Comparison of ENCODE assay signal across 8 cellular contexts in the genomic region with DNA sequence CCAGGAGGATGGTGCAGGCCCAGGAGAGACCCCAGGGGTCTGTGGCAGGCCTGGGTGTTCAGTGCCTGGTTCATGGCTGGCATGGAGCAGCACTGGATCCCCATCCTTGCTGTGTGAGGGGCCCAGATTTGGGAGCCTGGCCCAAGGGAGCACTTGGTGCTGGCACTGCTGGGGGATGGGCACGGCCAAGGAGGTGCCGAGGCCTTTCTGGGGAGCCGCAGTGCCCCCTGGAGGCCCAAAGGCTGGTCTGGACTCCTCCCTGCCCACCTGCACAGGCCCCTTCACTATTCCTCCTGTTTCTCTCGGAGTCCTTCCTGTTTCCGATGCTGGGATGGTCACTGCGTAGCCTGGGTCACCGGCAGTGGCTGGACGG. TPM values are rescaled to one million over a fixed set of nuclear protein-coding genes. Genes with fewer than 3 reads are reported as not detected.
A peak's percentile ranks its signal among the peaks of the same experiment; 100 is the strongest.
DNase-seq lines count a peak whose midpoint lies in the region; TF ChIP-seq lines count a peak whose summit lies in the region.

No MANE protein-coding gene starts in this region.

- H3K27me3 ChIP-seq in breast epithelium (no peaks in the 10 kb centered on the region), ectodermal cell (ENCODE audit: control insufficient read depth, insufficient read depth, low read length, poor library complexity, severe bottlenecking) (peaks cover 39% of the 10 kb centered on the region)

- POLR2A ChIA-PET in MCF 10A (lab: Yijun Ruan, JAX), result interaction anchor here (0.7 to 1.0 kb wide), 2 partner anchors 11 to 399 kb away, joined by 4 to 5 read pairs; no protein-coding TSS in a partner anchor

- H3K9me3 Mint-ChIP-seq in MCF 10A (ENCODE audit: unreplicated experiment), result no peaks in the 10 kb centered on the region

- H3K4me3 ChIP-seq in breast epithelium, result no peak overlapping the region
- H3K4me3 ChIP-seq in ectodermal cell (ENCODE audit: insufficient read depth, low read depth, low read length), result peak overlapping the region; percentile 74

- H3K4me3 Mint-ChIP-seq in MCF 10A (ENCODE audit: unreplicated experiment), result no peak overlapping the region

- BruUV-seq in MCF 10A (replicated peaks; lab: Mats Ljungman, UMichigan), result no TSS peak

- H3K27ac Mint-ChIP-seq in MCF 10A (ENCODE audit: low read depth, unreplicated experiment), result no peak overlapping the region

- no peak for TF ChIP-seq POLR2A in breast epithelium (IDR thresholded peaks at IDR 0.05)

- H3K27ac ChIP-seq in breast epithelium, result no peak overlapping the region
- H3K27ac ChIP-seq in ectodermal cell (ENCODE audit: insufficient read depth, low read depth, low read length, poor library complexity, severe bottlenecking), result no peak overlapping the region

- H3K36me3 ChIP-seq in breast epithelium, result no peaks in the 10 kb centered on the region
- H3K36me3 ChIP-seq in ectodermal cell (ENCODE audit: control insufficient read depth, insufficient read depth, low read length), result no peaks in the 10 kb centered on the region

- CTCF ChIA-PET in MCF 10A (lab: Yijun Ruan, JAX), result interaction anchor here (0.5 to 2.9 kb wide), 8 partner anchors 18 to 147 kb away, joined by 3 to 21 read pairs (median 4); no protein-coding TSS in a partner anchor

- H3K36me3 Mint-ChIP-seq in MCF 10A (ENCODE audit: insufficient read depth, unreplicated experiment), result peaks cover 24% of the 10 kb centered on the region

- peak; percentile 21 for DNase-seq in MCF 10A (ENCODE audit: unreplicated experiment)
- no peak for DNase-seq in breast epithelium (ENCODE audit: low spot score in 2 of 2)
- DNase-seq in NCI-H1105 treated with DMSO at 0.1 percent for 48 hours (lab: John Stamatoyannopoulos, UW), result peak; percentile 20
- peak; percentile 8 to 12 for DNase-seq in stimulated activated CD4-positive, alpha-beta T cell treated with anti-CD3 and anti-CD28 coated beads, Interleukin-4, amount 100 ng/mL, for 48 hours (ENCODE audit: low read depth in 2 of 2)
- no peak for DNase-seq in NCI-H1417 treated with DMSO at 0.1 percent for 48 hours (lab: John Stamatoyannopoulos, UW)
- no peak for DNase-seq in C1 segment of cervical spinal cord (lab: John Stamatoyannopoulos, UW)
- DNase-seq in activated gamma-delta T cell treated with Interleukin-2 at 50 U/mL for 16 hours, result no peak

- peaks cover 5% of the 10 kb centered on the region for H3K4me1 Mint-ChIP-seq in MCF 10A (ENCODE audit: insufficient read depth, unreplicated experiment)

- no peaks in the 10 kb centered on the region for H3K4me1 ChIP-seq in breast epithelium
- no peaks in the 10 kb centered on the region for H3K4me1 ChIP-seq in ectodermal cell (ENCODE audit: control insufficient read depth, insufficient read depth, low read length)

- no peaks in the 10 kb centered on the region for H3K9me3 ChIP-seq in breast epithelium
- H3K9me3 ChIP-seq in ectodermal cell (ENCODE audit: control insufficient read depth, low read length), result no peaks in the 10 kb centered on the region

- WGBS in ectodermal cell, 2 experiments, result 69% methylated on average over 8 of the region's 8 CpGs

- intact Hi-C loops in MCF 10A (cut with micrococcal nuclease), result loop anchor here (1.0 to 2.0 kb wide), 2 partner anchors 146 to 407 kb away; no protein-coding TSS in a partner anchor
- intact Hi-C loops in breast epithelium (cut with DNase I; ENCODE audit: low total_unique reads), result no loop called here

- peak; percentile 21 for TF ChIP-seq CTCF in MCF 10A (IDR thresholded peaks at IDR 0.05; ENCODE audit: unreplicated experiment)
- TF ChIP-seq CTCF in breast epithelium (IDR thresholded peaks at IDR 0.05), result no peak

- no peaks in the 10 kb centered on the region for H3K27me3 Mint-ChIP-seq in MCF 10A (ENCODE audit: insufficient read depth, unreplicated experiment)

RNA-seq across cellular contexts. Expression of a gene that starts 48.6 kb away (rescaled TPM):
- not detected in 2 replicates for total RNA-seq in MCF 10A (2022)
- total RNA-seq in breast epithelium, result under 1 TPM in 1 of 3 donors, not detected in 2; 0.59 TPM
- 0.46 TPM for polyA plus RNA-seq in ectodermal cell (2013, experiment 1 of 4)
- 0.32 TPM for polyA plus RNA-seq in ectodermal cell (2013, experiment 2 of 4)
- polyA plus RNA-seq in ectodermal cell (2013, experiment 3 of 4), result 0.59 TPM
- not detected for polyA plus RNA-seq in ectodermal cell (2013, experiment 4 of 4)

RNA-seq across cellular contexts. Expression of a gene that starts 56.8 kb away (rescaled TPM):
- total RNA-seq in MCF 10A (2022) (not detected in 2 replicates), breast epithelium (under 1 TPM in 2 of 3 donors, not detected in 1; 0.29 to 0.48 TPM)
- not detected for polyA plus RNA-seq in ectodermal cell (2013, experiment 1 of 4)
- 0.28 TPM for polyA plus RNA-seq in ectodermal cell (2013, experiment 2 of 4)
- polyA plus RNA-seq in ectodermal cell (2013, experiment 3 of 4), result 0.37 TPM
- 0.32 TPM for polyA plus RNA-seq in ectodermal cell (2013, experiment 4 of 4)

Comparison
In these comparisons a context has a peak if more than half of its experiments do, and no peak if none do; other contexts are left out.
1. DNase-seq: peak in MCF 10A (single experiment), NCI-H1105 treated with DMSO at 0.1 percent for 48 hours (single experiment) and stimulated activated CD4-positive, alpha-beta T cell treated with anti-CD3 and anti-CD28 coated beads, Interleukin-4, amount 100 ng/mL, for 48 hours (2 of 2); none in breast epithelium (0 of 2), NCI-H1417 treated with DMSO at 0.1 percent for 48 hours (single experiment), C1 segment of cervical spinal cord (0 of 14) and activated gamma-delta T cell treated with Interleukin-2 at 50 U/mL for 16 hours (single experiment).